Comparison of ENCODE assay signal across 8 cellular contexts in the genomic region with DNA sequence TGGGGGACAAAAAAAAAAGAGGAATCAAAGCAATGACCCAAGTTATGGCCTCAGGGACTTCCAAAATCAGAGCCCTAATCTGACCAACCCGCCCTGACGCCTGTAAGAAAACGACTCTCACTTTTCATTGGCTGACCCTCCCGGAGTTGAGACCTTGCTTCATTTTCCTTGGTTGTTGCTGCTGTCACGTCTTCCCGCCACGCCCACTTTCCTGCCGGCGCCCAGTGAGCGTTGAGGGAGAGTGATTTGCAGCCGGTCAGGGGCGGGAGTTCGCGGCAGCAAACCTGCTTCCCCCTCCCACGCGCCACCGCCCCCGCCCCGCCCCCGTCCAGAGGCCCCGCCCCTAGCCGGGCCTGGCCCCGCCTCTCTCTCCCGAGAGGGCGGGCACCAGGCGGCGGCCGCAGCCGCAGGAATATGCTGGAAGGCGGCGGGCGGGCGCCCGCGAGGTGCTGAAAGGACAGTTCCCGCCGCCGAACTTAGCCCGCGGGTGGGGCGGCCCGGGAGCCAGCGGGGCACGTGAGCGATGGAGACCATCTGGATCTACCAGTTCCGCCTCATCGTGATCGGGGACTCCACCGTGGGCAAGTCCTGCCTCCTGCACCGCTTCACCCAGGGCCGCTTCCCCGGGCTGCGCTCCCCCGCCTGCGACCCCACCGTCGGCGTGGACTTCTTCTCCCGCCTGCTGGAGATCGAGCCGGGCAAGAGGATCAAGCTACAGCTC. TPM values are rescaled to one million over a fixed set of nuclear protein-coding genes. Genes with fewer than 3 reads are reported as not detected.
DNase-seq lines count a peak whose midpoint lies in the region; ATAC-seq and TF ChIP-seq lines count a peak whose summit lies in the region.

A gene with protein sequence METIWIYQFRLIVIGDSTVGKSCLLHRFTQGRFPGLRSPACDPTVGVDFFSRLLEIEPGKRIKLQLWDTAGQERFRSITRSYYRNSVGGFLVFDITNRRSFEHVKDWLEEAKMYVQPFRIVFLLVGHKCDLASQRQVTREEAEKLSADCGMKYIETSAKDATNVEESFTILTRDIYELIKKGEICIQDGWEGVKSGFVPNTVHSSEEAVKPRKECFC (plus strand): TSS at position 403 of the 721 bp plus-strand sequence. CDS start 121 bp downstream, at position 524.

- TF ChIP-seq CTCF in GM12865 (IDR thresholded peaks at IDR 0.05; ENCODE audit: insufficient read depth, low read depth, low read length, missing control alignments) (no peak), prostate gland (IDR thresholded peaks at IDR 0.05) (no peak)

- H3K27me3 ChIP-seq in right cardiac atrium (ENCODE audit: control insufficient read depth, insufficient read depth) (no peaks in the 10 kb centered on the region), prostate gland (replicated peaks; ENCODE audit: insufficient read depth) (no peaks in the 10 kb centered on the region)

- H3K9me3 Mint-ChIP-seq in T-cell, result peaks cover 0 to 5% (median 0%) of the 10 kb centered on the region in 3 donors

- H3K4me1 Mint-ChIP-seq in T-cell, result peaks cover 12 to 20% (median 12%) of the 10 kb centered on the region in 3 donors

- ATAC-seq in HG02763 (IDR thresholded peaks at IDR 0.05; ENCODE audit: unreplicated experiment) (peak; percentile 94), T-cell (replicated peaks in 1 of 4) (peak; percentile 71 to 85 (median 77)), right cardiac atrium (peak; percentile 97 to 98)

- intact Hi-C loops in right cardiac atrium (cut with DNase I) (no loop called here), prostate gland (cut with DNase I) (no loop called here)

- CTCF ChIA-PET in T-cell (lab: Charles Lee), result interaction anchor here in 1 of 2 donors (1.1 kb wide), 1 partner anchor 9 kb away, joined by 3 read pairs; no protein-coding TSS in a partner anchor

- under 1% methylated on average over 61 of the region's 61 CpGs for WGBS in right cardiac atrium
- WGBS in prostate gland, result 2% methylated on average over 61 of the region's 61 CpGs
- under 1% methylated on average over 61 of the region's 61 CpGs for WGBS in urinary bladder

- peak within 1 kb of the TSS; percentile 4 for H3K27ac ChIP-seq in angular gyrus (ENCODE audit: low read depth, low read length)
- H3K27ac ChIP-seq in right cardiac atrium (ENCODE audit: low read length), result no peak within 1 kb of the TSS
- no peak within 1 kb of the TSS for H3K27ac ChIP-seq in prostate gland
- H3K27ac ChIP-seq in urinary bladder (ENCODE audit: low read depth), result no peak within 1 kb of the TSS

- H3K36me3 ChIP-seq in prostate gland, result no peaks in the 10 kb centered on the region
- no peaks in the 10 kb centered on the region for H3K36me3 ChIP-seq in urinary bladder (ENCODE audit: insufficient read depth)

- H3K27me3 Mint-ChIP-seq in T-cell, result peaks cover 48 to 50% of the 10 kb centered on the region in 2 donors

- no peaks in the 10 kb centered on the region for H3K36me3 Mint-ChIP-seq in T-cell

- H3K4me1 ChIP-seq in right cardiac atrium (ENCODE audit: control insufficient read depth, insufficient read depth, low read length), result peaks cover 3% of the 10 kb centered on the region
- no peaks in the 10 kb centered on the region for H3K4me1 ChIP-seq in prostate gland (replicated peaks)
- no peaks in the 10 kb centered on the region for H3K4me1 ChIP-seq in urinary bladder (ENCODE audit: insufficient read depth)

- no peak for TF ChIP-seq POLR2A in prostate gland (IDR thresholded peaks at IDR 0.05)

- H3K4me3 ChIP-seq in GM12865 (ENCODE audit: low read depth, low read length) (peak within 1 kb of the TSS; percentile 95), right cardiac atrium (ENCODE audit: low read length) (peak within 1 kb of the TSS; percentile 39), prostate gland (peak within 1 kb of the TSS; percentile 27 to 31), urinary bladder (ENCODE audit: low read depth, low read length) (peak within 1 kb of the TSS; percentile 30)

- DNase-seq in GM12865 (ENCODE audit: low read depth) (peak; percentile 99), NCI-H1436 (lab: John Stamatoyannopoulos, UW) (peak; percentile 97), T-cell (peak; percentile 10 to 66 (median 45)), right cardiac atrium (peak; percentile 88 to 94 (median 93)), prostate gland (ENCODE audit: low spot score) (peak; percentile 80)

- H3K27ac Mint-ChIP-seq in T-cell, result no peak within 1 kb of the TSS

- POLR2A ChIA-PET in T-cell (lab: Charles Lee), result no interaction called here

- no peaks in the 10 kb centered on the region for H3K9me3 ChIP-seq in right cardiac atrium (ENCODE audit: control insufficient read depth, low read length)
- no peaks in the 10 kb centered on the region for H3K9me3 ChIP-seq in prostate gland

- H3K4me3 Mint-ChIP-seq in T-cell, result peak within 1 kb of the TSS; percentile 67 to 89 (median 72)

RNA-seq across cellular contexts. Expression of the gene that starts here (rescaled TPM):
- under 1 TPM in 1 of 5 donors, not detected in 4; 0.13 TPM for total RNA-seq in T-cell
- total RNA-seq in right cardiac atrium, result 1 to 10 TPM in 1 of 4 donors, under 1 TPM in 3; 0.51 to 1.1 (median 0.76) TPM
- polyA plus RNA-seq in right cardiac atrium, result not detected
- under 1 TPM; 0.87 to 0.97 TPM for total RNA-seq in prostate gland
- 4.0 TPM for total RNA-seq in urinary bladder
- polyA plus RNA-seq in urinary bladder, result 0.27 TPM

Comparison
In these comparisons a context has a peak if more than half of its experiments do, and no peak if none do; other contexts are left out.
1. Peak in DNase-seq and ATAC-seq in T-cell; RNA of the gene not detected or under 1 TPM.
2. Peak in DNase-seq and H3K4me3 ChIP-seq in prostate gland; RNA of the gene not detected or under 1 TPM.
3. DNase-seq: peak in every context shown above with its lines; median percentile 99 in GM12865; 97 in NCI-H1436; 93 in right cardiac atrium; 80 in prostate gland; 45 in T-cell.
4. H3K4me3 ChIP-seq: peak in every context shown above with its lines; median percentile 95 in GM12865; 39 in right cardiac atrium; 30 in urinary bladder; 29 in prostate gland.